10 cellular contexts compared by ENCODE assay signal in genomic region chr10:70513848-70514309, GRCh38. TPM values are rescaled to one million over a fixed set of nuclear protein-coding genes. Genes with fewer than 3 reads are reported as not detected.
DNase-seq lines count a peak whose midpoint lies in the region; ATAC-seq and TF ChIP-seq lines count a peak whose summit lies in the region.
"Had no signal": no experiment of that assay in that cellular context is flagged by ENCODE, and none has a peak within 500 bp of the region (broad histone marks: within the 10 kb centered on the region; RNA-seq: fewer than 3 reads in every experiment).

No MANE protein-coding gene starts in this region.

- no peaks in the 10 kb centered on the region for H3K9me3 Mint-ChIP-seq in mesothelial cell of epicardium
- H3K9me3 Mint-ChIP-seq in progenitor cell of endocrine pancreas (ENCODE audit: low read depth): no peaks in the 10 kb centered on the region
- H3K9me3 Mint-ChIP-seq: brain, immature natural killer cell had no signal

- H3K4me1 Mint-ChIP-seq in mesothelial cell of epicardium (peaks cover 7% of the 10 kb centered on the region), progenitor cell of endocrine pancreas (ENCODE audit: low read depth) (peaks cover 3% of the 10 kb centered on the region)
- H3K4me1 Mint-ChIP-seq: immature natural killer cell had no signal

- TF ChIP-seq CTCF in GM13976 (IDR thresholded peaks at IDR 0.05; ENCODE audit: borderline replicate concordance, control extremely low read depth, extremely low read depth, insufficient read depth, missing control alignments) (no peak), mesothelial cell of epicardium (IDR thresholded peaks at IDR 0.05; ENCODE audit: unreplicated experiment) (no peak), progenitor cell of endocrine pancreas (IDR thresholded peaks at IDR 0.05; ENCODE audit: unreplicated experiment) (no peak)

- H3K4me3 Mint-ChIP-seq in mesothelial cell of epicardium (no peak overlapping the region), progenitor cell of endocrine pancreas (ENCODE audit: low read depth) (no peak overlapping the region)
- H3K4me3 Mint-ChIP-seq: brain, immature natural killer cell had no signal

- H3K36me3 Mint-ChIP-seq in mesothelial cell of epicardium (no peaks in the 10 kb centered on the region), progenitor cell of endocrine pancreas (ENCODE audit: insufficient read depth) (no peaks in the 10 kb centered on the region)
- H3K36me3 Mint-ChIP-seq: brain, immature natural killer cell had no signal

- no peaks in the 10 kb centered on the region for H3K27me3 Mint-ChIP-seq in mesothelial cell of epicardium (ENCODE audit: low read depth)
- no peaks in the 10 kb centered on the region for H3K27me3 Mint-ChIP-seq in progenitor cell of endocrine pancreas

- in situ Hi-C loops in GM13976 (cut with MboI; ENCODE audit: low sequenced_read_pairs, unreplicated experiment): no loop called here

- H3K27ac Mint-ChIP-seq in mesothelial cell of epicardium (no peak overlapping the region), progenitor cell of endocrine pancreas (no peak overlapping the region)
- H3K27ac Mint-ChIP-seq: immature natural killer cell had no signal

- peak; percentile 92 for DNase-seq in GM13976 (ENCODE audit: low spot score)
- peak; percentile 67 for DNase-seq in iPS-NIHi11 (ENCODE audit: low spot score)
- no peak for DNase-seq in hippocampal formation (lab: John Stamatoyannopoulos, UW)
- no peak for DNase-seq in mesothelial cell of epicardium (ENCODE audit: low spot score in 2 of 2, unreplicated experiment in 2 of 2)
- no peak for DNase-seq in HuH-7.5 (ENCODE audit: low spot score)
- no peak for DNase-seq in progenitor cell of endocrine pancreas (ENCODE audit: low spot score, unreplicated experiment)
- DNase-seq: immature natural killer cell had no signal

- ATAC-seq in GM19452 (IDR thresholded peaks at IDR 0.05; ENCODE audit: unreplicated experiment): peak; percentile 95
- peak; percentile 90 for ATAC-seq in HG03135 (IDR thresholded peaks at IDR 0.05; ENCODE audit: unreplicated experiment)

RNA-seq across cellular contexts. Expression of gene PALD1, which starts 35.3 kb away (rescaled TPM):
- total RNA-seq in mesothelial cell of epicardium (4.9 to 5.6 TPM (median 4.9 TPM) in 3 replicates), progenitor cell of endocrine pancreas (1.2 and 1.4 TPM in 2 replicates)

Comparison
In these comparisons a context has a peak if more than half of its experiments do, and no peak if none do; other contexts are left out.
1. DNase-seq: peak in GM13976 (single experiment) and iPS-NIHi11 (single experiment); none in hippocampal formation (0 of 2), mesothelial cell of epicardium (0 of 2), HuH-7.5 (single experiment) and progenitor cell of endocrine pancreas (single experiment).